In genomic region chr11:117906710-117907109, GRCh38 we compare ENCODE assay signal across 2 cellular contexts.
TF ChIP-seq lines count a peak whose summit lies in the region.

No MANE protein-coding gene starts in this region.

TF ChIP-seq in GM23338, 12 proteins besides CTCF, POLR2A, EP300 and RAD21:
- TF ChIP-seq NANOG (IDR thresholded peaks at IDR 0.05; ENCODE audit: borderline replicate concordance): no peak
- TF ChIP-seq EZH2phosphoT487 (IDR thresholded peaks at IDR 0.05; ENCODE audit: unreplicated experiment): no peak
- TF ChIP-seq POLR2AphosphoS5 (IDR thresholded peaks at IDR 0.05; ENCODE audit: low read depth): no peak

TF ChIP-seq in H1, 55 proteins besides CTCF, POLR2A, EP300 and RAD21:
- TF ChIP-seq CHD7 (IDR thresholded peaks at IDR 0.05; ENCODE audit: insufficient replicate concordance, low read length): no peak
- TF ChIP-seq SP2 (IDR thresholded peaks at IDR 0.05; ENCODE audit: low read length): no peak
- TF ChIP-seq HDAC6 (IDR thresholded peaks at IDR 0.05; ENCODE audit: low read depth, low read length): no peak
- no peak for TF ChIP-seq CTBP2 (IDR thresholded peaks at IDR 0.05; ENCODE audit: borderline replicate concordance, insufficient read depth, insufficient read length, low read length)
